Comparison of ENCODE assay signal across 8 cellular contexts in genomic region chr15:75758071-75758872, GRCh38. TPM values are rescaled to one million over a fixed set of nuclear protein-coding genes. Genes with fewer than 3 reads are reported as not detected.
A peak's percentile ranks its signal among the peaks of the same experiment; 100 is the strongest.
DNase-seq lines count a peak whose midpoint lies in the region; ATAC-seq and TF ChIP-seq lines count a peak whose summit lies in the region.

No MANE protein-coding gene starts in this region.

- CTCF ChIA-PET in A673 (lab: Charles Lee), result interaction anchor here (0.6 kb wide), 1 partner anchor 120 kb away, joined by 3 read pairs; no protein-coding TSS in a partner anchor

- TF ChIP-seq CTCF in A673 (conservative IDR thresholded peaks at IDR 0.05; ENCODE audit: low read depth, low read length) (peak; percentile 39; the same call in 1 of the 2 replicates), lower leg skin (IDR thresholded peaks at IDR 0.05) (no peak)

- TF ChIP-seq POLR2A in lower leg skin (IDR thresholded peaks at IDR 0.05), result no peak

- H3K4me3 ChIP-seq in A673 (ENCODE audit: low read depth, low read length, poor library complexity, severe bottlenecking), result peak overlapping the region; percentile 70
- H3K4me3 ChIP-seq in lower leg skin (ENCODE audit: low read depth, poor library complexity, severe bottlenecking), result peak overlapping the region; percentile 13

- peak; percentile 92 for DNase-seq in A673 (ENCODE audit: low spot score)
- DNase-seq in NCI-H748 (lab: John Stamatoyannopoulos, UW; ENCODE audit: unreplicated experiment), result peak; percentile 90
- peak; percentile 75 to 81 for DNase-seq in activated CD4-positive, alpha-beta T cell treated with anti-CD3 and anti-CD28 coated beads, Interleukin-2, amount 50 U/mL, for 48 hours
- DNase-seq in ecto neural progenitor cell (ENCODE audit: low spot score), result peak; percentile 94
- DNase-seq in lower leg skin (ENCODE audit: low spot score in 2 of 2), result peak; percentile 78 to 97
- peak; percentile 3 to 43 (median 13) for DNase-seq in stimulated activated CD4-positive, alpha-beta T cell treated with anti-CD3 and anti-CD28 coated beads, TNF-alpha, amount 100 ng/mL, for 1 hour (ENCODE audit: low read depth in 3 of 3, low spot score in 1 of 3)

- H3K27ac ChIP-seq in A673 (ENCODE audit: low read depth, low read length, poor library complexity, severe bottlenecking), result peak overlapping the region; percentile 86

- no TSS peak for BruUV-seq in A673 (replicated peaks; lab: Mats Ljungman, UMichigan)

- no peaks in the 10 kb centered on the region for H3K36me3 ChIP-seq in A673 (ENCODE audit: insufficient read depth, low read length, poor library complexity, severe bottlenecking)

- H3K9me3 ChIP-seq in A673 (ENCODE audit: low read depth, low read length, poor library complexity, severe bottlenecking), result no peaks in the 10 kb centered on the region

- ATAC-seq in GM18517 (IDR thresholded peaks at IDR 0.05; ENCODE audit: unreplicated experiment) (peak; percentile 56), HG03354 (IDR thresholded peaks at IDR 0.05; ENCODE audit: poor library complexity, severe bottlenecking, unreplicated experiment) (peak; percentile 82)

- intact Hi-C loops in A673 (cut with micrococcal nuclease; ENCODE audit: unreplicated experiment) (no loop called here), lower leg skin (cut with DNase I; ENCODE audit: low total_unique reads) (no loop called here)

- POLR2A ChIA-PET in A673 (lab: Charles Lee; ENCODE audit: low non-redundant PET), result no interaction called here

- 4% methylated on average over 35 of the region's 35 CpGs for WGBS in lower leg skin, 2 donors

- H3K27me3 ChIP-seq in A673 (replicated peaks; ENCODE audit: insufficient read depth, low read depth, low read length, poor library complexity), result no peaks in the 10 kb centered on the region

- H3K4me1 ChIP-seq in A673 (ENCODE audit: insufficient read depth, low read length, poor library complexity, severe bottlenecking), result peaks cover 4% of the 10 kb centered on the region

RNA-seq across cellular contexts. Expression of gene CSPG4, which starts 45.6 kb away (rescaled TPM):
- 0.11 and 0.22 TPM in 2 replicates for total RNA-seq in A673 (2021)
- 10 to 100 TPM in 2 of 4 donors, 1 to 10 TPM in 2; 9.1 to 28.7 (median 10.5) TPM for total RNA-seq in lower leg skin

Comparison
In these comparisons a context has a peak if more than half of its experiments do, and no peak if none do; other contexts are left out.
1. Peak in every context shown above with its lines: DNase-seq, ATAC-seq, H3K4me3 ChIP-seq and H3K27ac ChIP-seq.
2. DNase-seq: peak in every context shown above with its lines; median percentile 94 in ecto neural progenitor cell; 92 in A673; 90 in NCI-H748; 88 in lower leg skin; 78 in activated CD4-positive, alpha-beta T cell treated with anti-CD3 and anti-CD28 coated beads, Interleukin-2, amount 50 U/mL, for 48 hours; 13 in stimulated activated CD4-positive, alpha-beta T cell treated with anti-CD3 and anti-CD28 coated beads, TNF-alpha, amount 100 ng/mL, for 1 hour.